8 cellular contexts compared by ENCODE assay signal in the genomic region with DNA sequence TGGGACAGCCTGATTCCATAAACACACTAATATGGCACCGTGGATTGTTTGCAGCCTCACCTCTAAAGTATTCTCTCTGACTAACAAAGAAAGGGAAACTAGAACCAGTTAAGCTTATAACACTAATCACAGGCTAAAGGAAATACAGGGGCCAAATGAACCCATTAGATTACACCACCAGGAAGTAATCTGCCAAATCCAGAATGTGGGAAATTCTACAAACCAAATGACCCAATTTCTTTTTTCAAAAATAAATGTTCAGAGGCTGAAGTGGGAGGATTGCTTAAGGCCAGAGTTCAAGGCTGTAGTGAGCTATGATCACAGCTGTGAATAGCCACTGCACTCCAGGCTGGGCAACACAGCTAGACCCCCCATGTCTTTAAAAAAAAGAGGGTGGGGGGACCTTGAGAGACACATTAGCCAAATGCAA. TPM values are rescaled to one million over a fixed set of nuclear protein-coding genes. Genes with fewer than 3 reads are reported as not detected.
DNase-seq lines count a peak whose midpoint lies in the region; ATAC-seq lines count a peak whose summit lies in the region.

No MANE protein-coding gene starts in this region.

- H3K27me3 ChIP-seq in endocrine pancreas (ENCODE audit: control insufficient read depth, insufficient read depth, low read length) = no peaks in the 10 kb centered on the region
- no peaks in the 10 kb centered on the region for H3K27me3 ChIP-seq in neuronal stem cell (ENCODE audit: control insufficient read depth in 3 of 3, insufficient read depth in 3 of 3, low read depth in 1 of 3, low read length in 3 of 3)

- H3K9ac ChIP-seq in endocrine pancreas (ENCODE audit: control insufficient read depth, insufficient read depth, low read length) (no peak overlapping the region), neuronal stem cell (ENCODE audit: low read depth, low read length, poor library complexity) (no peak overlapping the region)

- no peak overlapping the region for H3K4me2 ChIP-seq in neuronal stem cell (ENCODE audit: insufficient read depth, low read length, poor library complexity, severe bottlenecking)

- H4K91ac ChIP-seq in neuronal stem cell (ENCODE audit: low read depth, low read length, poor library complexity) = no peak overlapping the region

- H2BK15ac ChIP-seq in neuronal stem cell (ENCODE audit: low read length) = no peak overlapping the region

- no peak overlapping the region for H2BK12ac ChIP-seq in neuronal stem cell (ENCODE audit: low read length)

- H3K79me1 ChIP-seq in neuronal stem cell (ENCODE audit: low read depth, low read length) = no peaks in the 10 kb centered on the region

- no CpG with 5 or more reads among the region's 1 CpG for WGBS in neuronal stem cell (ENCODE audit: extremely low coverage in 2 of 2, insufficient read length in 2 of 2, insufficient replicate concordance in 1 of 2), 2 donors

- no peak overlapping the region for H3K27ac ChIP-seq in neuronal stem cell (replicated peaks; ENCODE audit: low read length)

- ATAC-seq in HG02798 (IDR thresholded peaks at IDR 0.05; ENCODE audit: poor library complexity, unreplicated experiment) = no peak
- no peak for ATAC-seq in HG02678 (IDR thresholded peaks at IDR 0.05; ENCODE audit: unreplicated experiment)

- H3K4me1 ChIP-seq in endocrine pancreas (ENCODE audit: control insufficient read depth, insufficient read depth, low read length) = no peaks in the 10 kb centered on the region
- H3K4me1 ChIP-seq in neuronal stem cell (ENCODE audit: control insufficient read depth in 2 of 2, insufficient read depth in 1 of 2, low read depth in 1 of 2, low read length in 2 of 2) = peaks cover 0 to 5% of the 10 kb centered on the region in 2 donors

- H3K36me3 ChIP-seq in endocrine pancreas (ENCODE audit: control insufficient read depth, insufficient read depth, low read length) (no peaks in the 10 kb centered on the region), neuronal stem cell (replicated peaks in 1 of 2; ENCODE audit: control insufficient read depth in 2 of 2, insufficient read depth in 2 of 2, low read length in 2 of 2) (peaks cover 0 to 7% of the 10 kb centered on the region in 2 donors)

- H2AK5ac ChIP-seq in neuronal stem cell (ENCODE audit: low read depth, low read length) = no peak overlapping the region

- no peak overlapping the region for H3K14ac ChIP-seq in neuronal stem cell (ENCODE audit: low read length)

- no peak overlapping the region for H2BK120ac ChIP-seq in neuronal stem cell (ENCODE audit: low read depth, low read length)

- no peak overlapping the region for H3K23ac ChIP-seq in neuronal stem cell (ENCODE audit: low read depth, low read length, poor library complexity)

- H3K4ac ChIP-seq in neuronal stem cell (ENCODE audit: low read length) = no peak overlapping the region

- DNase-seq in NCI-H510A treated with DMSO at 0.1 percent for 48 hours (lab: John Stamatoyannopoulos, UW) (peak; percentile 9), NCI-H510A (lab: John Stamatoyannopoulos, UW) (no peak), NOMO-1 treated with DMSO at 0.1 percent for 48 hours (lab: John Stamatoyannopoulos, UW; ENCODE audit: unreplicated experiment) (peak; percentile 33), neuronal stem cell (ENCODE audit: low spot score) (no peak), NCI-H128 (lab: John Stamatoyannopoulos, UW; ENCODE audit: unreplicated experiment) (no peak)

- peak overlapping the region; percentile 71 for H3K4me3 ChIP-seq in endocrine pancreas (ENCODE audit: control insufficient read depth, insufficient read depth, low read length)
- H3K4me3 ChIP-seq in neuronal stem cell (ENCODE audit: low read length in 2 of 2) = peak overlapping the region in 1 of 2 donors; percentile 96

- no peak overlapping the region for H2BK5ac ChIP-seq in neuronal stem cell (ENCODE audit: low read length)

- H4K8ac ChIP-seq in neuronal stem cell (ENCODE audit: low read depth, low read length) = no peak overlapping the region

- H3K18ac ChIP-seq in neuronal stem cell (ENCODE audit: low read length) = no peak overlapping the region

- peak overlapping the region; percentile 100 for H2AFZ ChIP-seq in neuronal stem cell (ENCODE audit: low read length)

- H3K9me3 ChIP-seq in endocrine pancreas (ENCODE audit: control insufficient read depth, low read length) (no peaks in the 10 kb centered on the region), neuronal stem cell (replicated peaks in 1 of 2; ENCODE audit: control insufficient read depth in 2 of 2, insufficient read depth in 1 of 2, low read depth in 1 of 2, low read length in 2 of 2) (peaks cover 0 to 1% of the 10 kb centered on the region in 2 donors)

RNA-seq across cellular contexts. Expression of a gene that starts 1.5 kb away (rescaled TPM):
- polyA plus RNA-seq in neuronal stem cell (2013, experiment 1 of 2) = 7.6 TPM
- 8.1 TPM for polyA plus RNA-seq in neuronal stem cell (2013, experiment 2 of 2)

RNA-seq across cellular contexts. Expression of a gene that starts 58.4 kb away (rescaled TPM):
- 31.5 TPM for polyA plus RNA-seq in neuronal stem cell (2013, experiment 1 of 2)
- 31.3 TPM for polyA plus RNA-seq in neuronal stem cell (2013, experiment 2 of 2)

Comparison
In these comparisons a context has a peak if more than half of its experiments do, and no peak if none do; other contexts are left out.
1. DNase-seq: peak in NCI-H510A treated with DMSO at 0.1 percent for 48 hours (single experiment) and NOMO-1 treated with DMSO at 0.1 percent for 48 hours (single experiment); none in NCI-H510A (single experiment), neuronal stem cell (single experiment) and NCI-H128 (single experiment).